In genomic region chr6:75472885-75473284, GRCh38 we compare ENCODE assay signal across 19 cellular contexts. TPM values are rescaled to one million over a fixed set of nuclear protein-coding genes. Genes with fewer than 3 reads are reported as not detected.
DNase-seq lines count a peak whose midpoint lies in the region; ATAC-seq and TF ChIP-seq lines count a peak whose summit lies in the region.
"Had no signal": no experiment of that assay in that cellular context is flagged by ENCODE, and none has a peak within 500 bp of the region (broad histone marks: within the 10 kb centered on the region; RNA-seq: fewer than 3 reads in every experiment).

No MANE protein-coding gene starts in this region.

- intact Hi-C loops in activated T-helper 1 cell treated with anti-CD3 and anti-CD28 coated beads, Interleukin-12 subunit alpha, Interleukin-12 subunit beta, Interleukin-2, Interleukin-4 antibody, amounts not matched to agents 30 ng/mL and 10 ng/mL and 1 ng/mL, durations not matched to agents 14 hours and 24 hours and 36 hours (cut with micrococcal nuclease), result no loop called here

- in situ Hi-C loops in GM13976 (cut with MboI; ENCODE audit: low sequenced_read_pairs, unreplicated experiment), result no loop called here

- no peaks in the 10 kb centered on the region for H3K9me3 ChIP-seq in osteoblast (ENCODE audit: low read depth, low read length)
- H3K9me3 ChIP-seq: right atrium auricular region, testis had no signal

- no peaks in the 10 kb centered on the region for H3K9me3 Mint-ChIP-seq in activated T-helper 1 cell treated with anti-CD3 and anti-CD28 coated beads, Interleukin-12 subunit alpha, Interleukin-12 subunit beta, Interleukin-2, Interleukin-4 antibody, amounts not matched to agents 30 ng/mL and 10 ng/mL and 1 ng/mL, durations not matched to agents 14 hours and 24 hours and 36 hours
- H3K9me3 Mint-ChIP-seq in nephron progenitor cell, result no peaks in the 10 kb centered on the region
- H3K9me3 Mint-ChIP-seq: CD4-positive, alpha-beta T cell; H9; neural crest cell had no signal

- no peak overlapping the region for H3K27ac ChIP-seq in osteoblast (ENCODE audit: low read depth, low read length)
- H3K27ac ChIP-seq: right atrium auricular region, testis had no signal

- H3K36me3 Mint-ChIP-seq in activated T-helper 1 cell treated with anti-CD3 and anti-CD28 coated beads, Interleukin-12 subunit alpha, Interleukin-12 subunit beta, Interleukin-2, Interleukin-4 antibody, amounts not matched to agents 30 ng/mL and 10 ng/mL and 1 ng/mL, durations not matched to agents 14 hours and 24 hours and 36 hours (ENCODE audit: low read depth), result no peaks in the 10 kb centered on the region
- no peaks in the 10 kb centered on the region for H3K36me3 Mint-ChIP-seq in nephron progenitor cell (ENCODE audit: low read depth)

- ATAC-seq in GM19035 (IDR thresholded peaks at IDR 0.05; ENCODE audit: unreplicated experiment) (peak; percentile 81), GM21717 (IDR thresholded peaks at IDR 0.05; ENCODE audit: unreplicated experiment) (peak; percentile 90), HG03175 (IDR thresholded peaks at IDR 0.05; ENCODE audit: unreplicated experiment) (peak; percentile 77)

- no peaks in the 10 kb centered on the region for H3K27me3 ChIP-seq in osteoblast (ENCODE audit: insufficient read depth, low read length)
- H3K27me3 ChIP-seq: right atrium auricular region, testis had no signal

- H3K27ac Mint-ChIP-seq in activated T-helper 1 cell treated with anti-CD3 and anti-CD28 coated beads, Interleukin-12 subunit alpha, Interleukin-12 subunit beta, Interleukin-2, Interleukin-4 antibody, amounts not matched to agents 30 ng/mL and 10 ng/mL and 1 ng/mL, durations not matched to agents 14 hours and 24 hours and 36 hours, result no peak overlapping the region
- no peak overlapping the region for H3K27ac Mint-ChIP-seq in nephron progenitor cell
- H3K27ac Mint-ChIP-seq: CD4-positive, alpha-beta T cell; H9 had no signal

- no peak for TF ChIP-seq CTCF in GM13976 (IDR thresholded peaks at IDR 0.05; ENCODE audit: borderline replicate concordance, control extremely low read depth, extremely low read depth, insufficient read depth, missing control alignments)
- TF ChIP-seq CTCF in nephron progenitor cell (IDR thresholded peaks at IDR 0.05), result no peak
- no peak for TF ChIP-seq CTCF in osteoblast (IDR thresholded peaks at IDR 0.05; ENCODE audit: extremely low read depth, low read depth, low read length)

- no peak overlapping the region for H3K4me3 Mint-ChIP-seq in activated T-helper 1 cell treated with anti-CD3 and anti-CD28 coated beads, Interleukin-12 subunit alpha, Interleukin-12 subunit beta, Interleukin-2, Interleukin-4 antibody, amounts not matched to agents 30 ng/mL and 10 ng/mL and 1 ng/mL, durations not matched to agents 14 hours and 24 hours and 36 hours
- H3K4me3 Mint-ChIP-seq in nephron progenitor cell, result no peak overlapping the region
- H3K4me3 Mint-ChIP-seq: CD4-positive, alpha-beta T cell; H9; neural crest cell had no signal

- H3K79me2 ChIP-seq in osteoblast (ENCODE audit: insufficient read depth, low read length), result no peaks in the 10 kb centered on the region

- no peak overlapping the region for H3K4me3 ChIP-seq in osteoblast (ENCODE audit: insufficient read depth, low read length)
- H3K4me3 ChIP-seq: right atrium auricular region, testis had no signal

- no peaks in the 10 kb centered on the region for H3K4me1 ChIP-seq in osteoblast (ENCODE audit: insufficient read depth, low read length)
- H3K4me1 ChIP-seq: testis had no signal

- H3K27me3 Mint-ChIP-seq in activated T-helper 1 cell treated with anti-CD3 and anti-CD28 coated beads, Interleukin-12 subunit alpha, Interleukin-12 subunit beta, Interleukin-2, Interleukin-4 antibody, amounts not matched to agents 30 ng/mL and 10 ng/mL and 1 ng/mL, durations not matched to agents 14 hours and 24 hours and 36 hours (ENCODE audit: insufficient read depth), result peaks cover 21% of the 10 kb centered on the region
- H3K27me3 Mint-ChIP-seq in nephron progenitor cell (ENCODE audit: low read depth, poor library complexity), result no peaks in the 10 kb centered on the region

- H3K4me2 ChIP-seq in osteoblast (ENCODE audit: insufficient read depth, low read length), result no peak overlapping the region

- no peaks in the 10 kb centered on the region for H3K4me1 Mint-ChIP-seq in activated T-helper 1 cell treated with anti-CD3 and anti-CD28 coated beads, Interleukin-12 subunit alpha, Interleukin-12 subunit beta, Interleukin-2, Interleukin-4 antibody, amounts not matched to agents 30 ng/mL and 10 ng/mL and 1 ng/mL, durations not matched to agents 14 hours and 24 hours and 36 hours (ENCODE audit: low read depth)
- no peaks in the 10 kb centered on the region for H3K4me1 Mint-ChIP-seq in nephron progenitor cell
- H3K4me1 Mint-ChIP-seq: neural crest cell had no signal

- no peaks in the 10 kb centered on the region for H3K36me3 ChIP-seq in osteoblast (ENCODE audit: insufficient read depth, low read length)
- H3K36me3 ChIP-seq: right atrium auricular region had no signal

- no peak overlapping the region for H2AFZ ChIP-seq in osteoblast (ENCODE audit: low read length)

- H4K20me1 ChIP-seq in osteoblast (ENCODE audit: insufficient read depth, low read length), result no peaks in the 10 kb centered on the region

- peak; percentile 10 for DNase-seq in GM13976 (ENCODE audit: low spot score)
- DNase-seq in activated T-helper 1 cell treated with anti-CD3 and anti-CD28 coated beads, Interleukin-12 subunit alpha, Interleukin-12 subunit beta, Interleukin-2, Interleukin-4 antibody, amounts not matched to agents 30 ng/mL and 10 ng/mL and 1 ng/mL, durations not matched to agents 14 hours and 24 hours and 36 hours (ENCODE audit: low spot score), result no peak
- no peak for DNase-seq in nephron progenitor cell
- DNase-seq in osteoblast (ENCODE audit: insufficient read length, low spot score, missing footprints), result no peak
- DNase-seq in stimulated activated CD4-positive, alpha-beta T cell treated with anti-CD3 and anti-CD28 coated beads, Interleukin-4, amount 100 ng/mL, for 1 hour, result no peak
- DNase-seq: CD4-positive, alpha-beta T cell; erythroblast; H9; IMR-90; islet precursor cell; mesenchymal stem cell; NCI-H774; RPMI8226; testis had no signal

RNA-seq across cellular contexts. Expression of gene FILIP1, which starts 20.7 kb away (rescaled TPM):
- not detected in 2 replicates for total RNA-seq in activated T-helper 1 cell treated with anti-CD3 and anti-CD28 coated beads, Interleukin-12 subunit alpha, Interleukin-12 subunit beta, Interleukin-2, Interleukin-4 antibody, amounts not matched to agents 30 ng/mL and 10 ng/mL and 1 ng/mL, durations not matched to agents 14 hours and 24 hours and 36 hours
- under 0.01 and 0.29 TPM in 2 replicates for total RNA-seq in osteoblast
